29 cellular contexts compared by ENCODE assay signal in the genomic region with DNA sequence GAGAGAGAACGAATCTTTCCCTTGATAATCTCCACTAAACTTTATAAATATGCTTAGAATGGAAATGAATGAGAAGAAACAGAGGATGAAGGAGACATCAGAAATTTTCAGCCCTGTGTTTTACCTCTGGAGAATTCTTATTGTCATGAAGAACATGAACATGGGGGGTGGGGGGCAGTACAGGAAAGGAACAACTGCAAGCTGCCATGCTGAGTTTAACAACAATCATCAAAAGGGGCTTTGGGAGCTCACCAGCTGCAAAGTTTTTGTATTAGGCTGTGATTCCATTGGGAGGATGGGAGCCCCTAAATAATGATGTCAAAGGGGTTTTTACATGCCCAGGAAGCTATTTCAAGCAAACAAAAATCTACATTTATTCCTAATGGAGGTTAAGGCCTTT.
"Had no signal": no experiment of that assay in that cellular context is flagged by ENCODE, and none has a peak within 500 bp of the region (broad histone marks: within the 10 kb centered on the region; RNA-seq: fewer than 3 reads in every experiment).

No MANE protein-coding gene starts in this region.

- FAIRE-seq: keratinocyte had no signal

- DNase-seq: activated CD4-positive, alpha-beta memory T cell treated with anti-CD3 and anti-CD28 coated beads for 36 hours; activated CD4-positive, alpha-beta T cell treated with anti-CD3 and anti-CD28 coated beads, Interleukin-2, amount 10 ng/mL, durations not matched to agents 24 days and 14 days; activated CD4-positive, CD25-positive, alpha-beta regulatory T cell treated with anti-CD3 and anti-CD28 coated beads, Interleukin-2, amount 50 U/mL, for 72 hours; activated CD8-positive, alpha-beta memory T cell treated with anti-CD3 and anti-CD28 coated beads, Interleukin-2, amount 50 U/mL, for 4 hours; activated gamma-delta T cell; activated naive CD4-positive, alpha-beta T cell treated with anti-CD3 and anti-CD28 coated beads, Interleukin-2, amount 50 U/mL, for 16 hours; activated T-cell treated with anti-CD3 and anti-CD28 coated beads, Interleukin-2, amount 50 U/mL, for 1 hour; amniotic stem cell; central memory CD4-positive, alpha-beta T cell; foreskin fibroblast; heart left ventricle; hypothalamus; left cardiac atrium; midbrain; naive thymus-derived CD4-positive, alpha-beta T cell; occipital lobe; right cardiac atrium; stimulated activated CD4-positive, alpha-beta T cell treated with anti-CD3 and anti-CD28 coated beads, Interleukin-15, amount 100 ng/mL, for 24 hours; stimulated activated CD4-positive, alpha-beta T cell treated with anti-CD3 and anti-CD28 coated beads, Interleukin-2, amount 100 ng/mL, for 24 hours; stimulated activated naive CD4-positive, alpha-beta T cell; T-helper 17 cell; T1000; tibial artery; WERI-Rb-1 had no signal

- H3K4me3 ChIP-seq: breast epithelium, heart left ventricle, suprapubic skin, tibial artery had no signal

- H3K36me3 Mint-ChIP-seq: activated CD4-positive, alpha-beta memory T cell treated with anti-CD3 and anti-CD28 coated beads for 36 hours had no signal

- H3K27me3 Mint-ChIP-seq: activated CD4-positive, alpha-beta memory T cell treated with anti-CD3 and anti-CD28 coated beads for 36 hours; activated CD4-positive, alpha-beta T cell treated with anti-CD3 and anti-CD28 coated beads, Interleukin-2, amount 10 ng/mL, durations not matched to agents 24 days and 14 days; naive thymus-derived CD4-positive, alpha-beta T cell; T-helper 17 cell had no signal

- H3K4me1 ChIP-seq: breast epithelium, parathyroid adenoma, suprapubic skin had no signal

- H3K4me3 Mint-ChIP-seq: activated CD4-positive, alpha-beta memory T cell treated with anti-CD3 and anti-CD28 coated beads for 36 hours; activated CD4-positive, alpha-beta T cell treated with anti-CD3 and anti-CD28 coated beads, Interleukin-2, amount 10 ng/mL, durations not matched to agents 24 days and 14 days; activated T-helper 1 cell treated with anti-CD3 and anti-CD28 coated beads, Interleukin-12 subunit alpha, Interleukin-12 subunit beta, Interleukin-2, Interleukin-4 antibody, amounts not matched to agents 30 ng/mL and 10 ng/mL and 1 ng/mL, durations not matched to agents 14 hours and 24 hours and 36 hours; naive thymus-derived CD4-positive, alpha-beta T cell; T-helper 17 cell had no signal

- H3K36me3 ChIP-seq: breast epithelium, heart left ventricle, suprapubic skin, tibial artery, WERI-Rb-1 had no signal

- H2AFZ ChIP-seq: parathyroid adenoma had no signal

- H3K9ac ChIP-seq: parathyroid adenoma had no signal

- H3K9me3 Mint-ChIP-seq: activated CD4-positive, alpha-beta memory T cell treated with anti-CD3 and anti-CD28 coated beads for 36 hours; activated CD4-positive, alpha-beta T cell treated with anti-CD3 and anti-CD28 coated beads, Interleukin-2, amount 10 ng/mL, durations not matched to agents 24 days and 14 days; activated T-helper 1 cell treated with anti-CD3 and anti-CD28 coated beads, Interleukin-12 subunit alpha, Interleukin-12 subunit beta, Interleukin-2, Interleukin-4 antibody, amounts not matched to agents 30 ng/mL and 10 ng/mL and 1 ng/mL, durations not matched to agents 14 hours and 24 hours and 36 hours; naive thymus-derived CD4-positive, alpha-beta T cell had no signal

- H3K27ac Mint-ChIP-seq: activated CD4-positive, alpha-beta memory T cell treated with anti-CD3 and anti-CD28 coated beads for 36 hours; activated CD4-positive, alpha-beta T cell treated with anti-CD3 and anti-CD28 coated beads, Interleukin-2, amount 10 ng/mL, durations not matched to agents 24 days and 14 days; activated T-helper 1 cell treated with anti-CD3 and anti-CD28 coated beads, Interleukin-12 subunit alpha, Interleukin-12 subunit beta, Interleukin-2, Interleukin-4 antibody, amounts not matched to agents 30 ng/mL and 10 ng/mL and 1 ng/mL, durations not matched to agents 14 hours and 24 hours and 36 hours; naive thymus-derived CD4-positive, alpha-beta T cell had no signal

- H3K27me3 ChIP-seq: breast epithelium, heart left ventricle, suprapubic skin, tibial artery had no signal

- H3K27ac ChIP-seq: breast epithelium, heart left ventricle, parathyroid adenoma, suprapubic skin, tibial artery, WERI-Rb-1 had no signal

- H3K9me3 ChIP-seq: breast epithelium, heart left ventricle, suprapubic skin, tibial artery had no signal
